Comparison of ENCODE assay signal across 8 cellular contexts in the genomic region with DNA sequence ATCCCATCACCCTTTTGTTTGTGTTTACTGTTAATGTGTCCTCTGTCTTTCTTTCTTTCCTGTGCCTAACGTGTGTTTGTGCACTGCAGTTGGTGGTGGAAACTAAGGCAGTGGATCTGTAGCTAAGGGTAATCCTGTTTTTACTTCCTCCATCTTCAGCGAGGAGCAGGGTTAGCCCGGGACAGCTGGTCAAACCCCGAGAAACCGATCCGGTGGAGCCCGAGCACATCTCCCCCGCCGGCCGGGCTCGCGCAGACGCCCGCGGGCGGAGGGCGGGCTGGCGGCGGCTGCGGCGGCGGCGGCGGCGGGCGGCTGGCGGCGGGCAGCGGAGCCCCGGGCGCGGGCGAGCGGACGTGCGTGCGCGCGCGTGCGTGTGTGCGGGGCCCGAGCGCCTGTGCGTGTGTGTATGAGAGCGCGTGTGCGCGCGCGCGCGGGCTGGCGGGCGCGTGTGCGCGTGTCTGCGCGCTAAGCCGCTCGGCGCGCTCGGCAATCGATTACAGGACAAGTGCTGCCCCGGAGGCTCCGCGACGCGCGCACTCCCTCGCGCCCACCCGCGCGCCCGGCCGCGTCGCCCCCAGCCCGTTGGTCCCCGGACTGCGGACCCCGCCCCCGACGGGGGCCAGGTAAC. TPM values are rescaled to one million over a fixed set of nuclear protein-coding genes. Genes with fewer than 3 reads are reported as not detected.
DNase-seq lines count a peak whose midpoint lies in the region; ATAC-seq and TF ChIP-seq lines count a peak whose summit lies in the region.

A gene (minus strand): TSS at position 176 of the 628 bp plus-strand sequence. CDS start 2,983 bp downstream, outside the sequence.

- POLR2A ChIA-PET in CD4-positive, alpha-beta T cell (lab: Charles Lee), result interaction anchor here (0.7 to 2.1 kb wide), 9 partner anchors 16 to 133 kb away, joined by 3 to 10 read pairs (median 5); a partner anchor contains a TSS

- peaks cover 15% of the 10 kb centered on the region for H3K27me3 ChIP-seq in CD4-positive, alpha-beta T cell (ENCODE audit: control insufficient read depth, insufficient read depth, low read length)

- ATAC-seq in CD4-positive, alpha-beta T cell (ENCODE audit: poor library complexity), result peak; percentile 73
- ATAC-seq in GM19438 (IDR thresholded peaks at IDR 0.05; ENCODE audit: low read depth, unreplicated experiment), result peak; percentile 53
- peak; percentile 52 for ATAC-seq in HG03565 (IDR thresholded peaks at IDR 0.05; ENCODE audit: unreplicated experiment)
- ATAC-seq in activated CD8-positive, alpha-beta memory T cell treated with anti-CD3 and anti-CD28 coated beads, Interleukin-2, amount 10 ng/mL, durations not matched to agents 7 days and 5 days, result peak; percentile 81

- H3K27me3 Mint-ChIP-seq in CD4-positive, alpha-beta T cell, result peaks cover 44% of the 10 kb centered on the region
- peaks cover 59% of the 10 kb centered on the region for H3K27me3 Mint-ChIP-seq in activated CD8-positive, alpha-beta memory T cell treated with anti-CD3 and anti-CD28 coated beads, Interleukin-2, amount 10 ng/mL, durations not matched to agents 7 days and 5 days
- peaks cover 2% of the 10 kb centered on the region for H3K27me3 Mint-ChIP-seq in endothelial cell (ENCODE audit: unreplicated experiment)

- H3K27ac Mint-ChIP-seq in CD4-positive, alpha-beta T cell, result peak within 1 kb of the TSS; percentile 93
- H3K27ac Mint-ChIP-seq in activated CD8-positive, alpha-beta memory T cell treated with anti-CD3 and anti-CD28 coated beads, Interleukin-2, amount 10 ng/mL, durations not matched to agents 7 days and 5 days, result peak within 1 kb of the TSS; percentile 85
- H3K27ac Mint-ChIP-seq in endothelial cell (ENCODE audit: unreplicated experiment), result peak within 1 kb of the TSS; percentile 76

- CTCF ChIA-PET in CD4-positive, alpha-beta T cell (lab: Charles Lee), result interaction anchor here (0.8 to 1.4 kb wide), 2 partner anchors 48 to 374 kb away, joined by 3 to 4 read pairs; no protein-coding TSS in a partner anchor
- CTCF ChIA-PET in activated CD8-positive, alpha-beta memory T cell treated with anti-CD3 and anti-CD28 coated beads, Interleukin-2, amount 10 ng/mL, durations not matched to agents 7 days and 5 days (lab: Charles Lee), result interaction anchor here (0.7 to 2.3 kb wide), 5 partner anchors 20 to 374 kb away, joined by 3 to 15 read pairs (median 3); no protein-coding TSS in a partner anchor

- peak within 1 kb of the TSS; percentile 72 for H3K27ac ChIP-seq in CD4-positive, alpha-beta T cell (ENCODE audit: low read depth, low read length)

- H3K4me1 Mint-ChIP-seq in CD4-positive, alpha-beta T cell (ENCODE audit: low read depth), result peaks cover 49% of the 10 kb centered on the region
- H3K4me1 Mint-ChIP-seq in activated CD8-positive, alpha-beta memory T cell treated with anti-CD3 and anti-CD28 coated beads, Interleukin-2, amount 10 ng/mL, durations not matched to agents 7 days and 5 days, result peaks cover 30% of the 10 kb centered on the region
- H3K4me1 Mint-ChIP-seq in endothelial cell (ENCODE audit: unreplicated experiment), result peaks cover 20% of the 10 kb centered on the region

- no peaks in the 10 kb centered on the region for H3K9me3 Mint-ChIP-seq in CD4-positive, alpha-beta T cell
- no peaks in the 10 kb centered on the region for H3K9me3 Mint-ChIP-seq in activated CD8-positive, alpha-beta memory T cell treated with anti-CD3 and anti-CD28 coated beads, Interleukin-2, amount 10 ng/mL, durations not matched to agents 7 days and 5 days (ENCODE audit: low read depth)
- no peaks in the 10 kb centered on the region for H3K9me3 Mint-ChIP-seq in endothelial cell (ENCODE audit: unreplicated experiment)

- DNase-seq in CD4-positive, alpha-beta T cell, result peak; percentile 12 to 73 (median 49)
- DNase-seq in NCI-H82 (lab: John Stamatoyannopoulos, UW) (peak; percentile 94), endothelial cell (ENCODE audit: low spot score) (peak; percentile 83), midbrain (lab: John Stamatoyannopoulos, UW) (peak; percentile 94)
- DNase-seq in activated CD8-positive, alpha-beta memory T cell treated with anti-CD3 and anti-CD28 coated beads, Interleukin-2, amount 10 ng/mL, durations not matched to agents 7 days and 5 days, result peak; percentile 74
- peak; percentile 47 to 54 for DNase-seq in stimulated activated CD8-positive, alpha-beta memory T cell treated with anti-CD3 and anti-CD28 coated beads, Interleukin-15, amount 100 ng/mL, for 4 hours (ENCODE audit: low read depth in 2 of 2)

- H3K4me3 Mint-ChIP-seq in CD4-positive, alpha-beta T cell, result peak within 1 kb of the TSS; percentile 98
- peak within 1 kb of the TSS; percentile 90 for H3K4me3 Mint-ChIP-seq in activated CD8-positive, alpha-beta memory T cell treated with anti-CD3 and anti-CD28 coated beads, Interleukin-2, amount 10 ng/mL, durations not matched to agents 7 days and 5 days
- H3K4me3 Mint-ChIP-seq in endothelial cell (ENCODE audit: unreplicated experiment), result peak within 1 kb of the TSS; percentile 95

- no peaks in the 10 kb centered on the region for H3K9me3 ChIP-seq in CD4-positive, alpha-beta T cell (ENCODE audit: control insufficient read depth, low read length)

- peaks cover 11% of the 10 kb centered on the region for H3K36me3 Mint-ChIP-seq in CD4-positive, alpha-beta T cell (ENCODE audit: low read depth)
- peaks cover 5% of the 10 kb centered on the region for H3K36me3 Mint-ChIP-seq in activated CD8-positive, alpha-beta memory T cell treated with anti-CD3 and anti-CD28 coated beads, Interleukin-2, amount 10 ng/mL, durations not matched to agents 7 days and 5 days
- no peaks in the 10 kb centered on the region for H3K36me3 Mint-ChIP-seq in endothelial cell (ENCODE audit: low read depth, unreplicated experiment)

- no peak for TF ChIP-seq CTCF in CD4-positive, alpha-beta T cell (IDR thresholded peaks at IDR 0.05)
- no peak for TF ChIP-seq CTCF in endothelial cell (IDR thresholded peaks at IDR 0.05; ENCODE audit: unreplicated experiment)

- intact Hi-C loops in CD4-positive, alpha-beta T cell (cut with DNase I, micrococcal nuclease), result loop anchor here (2.0 to 10.0 kb wide), 4 partner anchors 83 to 465 kb away; no protein-coding TSS in a partner anchor

RNA-seq across cellular contexts. Expression of the gene that starts here (rescaled TPM):
- 1 to 10 TPM; 8.7 to 8.9 TPM for total RNA-seq in CD4-positive, alpha-beta T cell
- 10 to 100 TPM; 14.7 to 41.4 TPM for total RNA-seq in activated CD8-positive, alpha-beta memory T cell treated with anti-CD3 and anti-CD28 coated beads, Interleukin-2, amount 10 ng/mL, durations not matched to agents 7 days and 5 days
- 4.0 TPM for total RNA-seq in endothelial cell (ENCODE audit: unreplicated experiment)

Comparison
In these comparisons a context has a peak if more than half of its experiments do, and no peak if none do; other contexts are left out.
1. Peak in every context shown above with its lines: DNase-seq, ATAC-seq and H3K27ac ChIP-seq.